ENCODE assay signal across 8 cellular contexts in genomic region chr20:38034108-38034649, GRCh38. TPM values are rescaled to one million over a fixed set of nuclear protein-coding genes. Genes with fewer than 3 reads are reported as not detected.
DNase-seq lines count a peak whose midpoint lies in the region; ATAC-seq and TF ChIP-seq lines count a peak whose summit lies in the region.

No MANE protein-coding gene starts in this region.

- peaks cover 15% of the 10 kb centered on the region for H3K36me3 ChIP-seq in skeletal muscle satellite cell (ENCODE audit: insufficient read depth, low read length)

- no peaks in the 10 kb centered on the region for H3K27me3 ChIP-seq in skeletal muscle satellite cell (ENCODE audit: control insufficient read depth, insufficient read depth, low read length)

- intact Hi-C loops in left cardiac atrium (cut with DNase I) = no loop called here

- H3K9ac ChIP-seq in skeletal muscle satellite cell (ENCODE audit: low read depth, low read length) = peak overlapping the region; percentile 97

- peak overlapping the region; percentile 81 for H3K4me2 ChIP-seq in skeletal muscle satellite cell (ENCODE audit: low read length)

- H3K4me3 ChIP-seq in AG09309 (ENCODE audit: control insufficient read depth, low read depth, low read length) (peak overlapping the region; percentile 87), WI38 (ENCODE audit: low read depth, low read length) (peak overlapping the region; percentile 92), skeletal muscle satellite cell (ENCODE audit: low read length) (peak overlapping the region; percentile 95)

- DNase-seq in AG09309 (ENCODE audit: low read depth) (no peak), left cardiac atrium (no peak), retina (no peak)

- no peaks in the 10 kb centered on the region for H3K9me3 ChIP-seq in skeletal muscle satellite cell (replicated peaks; ENCODE audit: low read length)

- ATAC-seq in GM21619 (IDR thresholded peaks at IDR 0.05; ENCODE audit: unreplicated experiment) (peak; percentile 5), left cardiac atrium (peak; percentile 23 to 24), HG03469 (IDR thresholded peaks at IDR 0.05; ENCODE audit: unreplicated experiment) (no peak), HG02610 (IDR thresholded peaks at IDR 0.05; ENCODE audit: unreplicated experiment) (no peak)

- H3K4me1 ChIP-seq in skeletal muscle satellite cell (ENCODE audit: control insufficient read depth, insufficient read depth, low read length) = peaks cover 20% of the 10 kb centered on the region

- TF ChIP-seq CTCF in AG09309 (IDR thresholded peaks at IDR 0.05; ENCODE audit: control insufficient read depth, insufficient read depth, low read depth, low read length, missing control alignments) = no peak
- no peak for TF ChIP-seq CTCF in WI38 (IDR thresholded peaks at IDR 0.05; ENCODE audit: low read depth, low read length)

RNA-seq across cellular contexts. Expression of gene RPRD1B, which starts 0.6 kb away (rescaled TPM):
- total RNA-seq in left cardiac atrium = 10 to 100 TPM; 78.6 to 86.4 TPM
- 15.7 and 16.4 TPM in 2 replicates for total RNA-seq in skeletal muscle satellite cell (2012; rRNA removed)

RNA-seq across cellular contexts. Expression of gene TTI1, which starts 0.9 kb away (rescaled TPM):
- total RNA-seq in left cardiac atrium = 10 to 100 TPM; 11.6 to 11.9 TPM
- 17.3 and 22.3 TPM in 2 replicates for total RNA-seq in skeletal muscle satellite cell (2012; rRNA removed)

Comparison
In these comparisons a context has a peak if more than half of its experiments do, and no peak if none do; other contexts are left out.
1. ATAC-seq: peak in GM21619 (single experiment) and left cardiac atrium (2 of 2); none in HG03469 (single experiment) and HG02610 (single experiment).
2. Peak in every context shown above with its lines, with median percentiles within 50 percentile points of each other: H3K4me3 ChIP-seq.